ENCODE assay signal across 8 cellular contexts in the genomic region with DNA sequence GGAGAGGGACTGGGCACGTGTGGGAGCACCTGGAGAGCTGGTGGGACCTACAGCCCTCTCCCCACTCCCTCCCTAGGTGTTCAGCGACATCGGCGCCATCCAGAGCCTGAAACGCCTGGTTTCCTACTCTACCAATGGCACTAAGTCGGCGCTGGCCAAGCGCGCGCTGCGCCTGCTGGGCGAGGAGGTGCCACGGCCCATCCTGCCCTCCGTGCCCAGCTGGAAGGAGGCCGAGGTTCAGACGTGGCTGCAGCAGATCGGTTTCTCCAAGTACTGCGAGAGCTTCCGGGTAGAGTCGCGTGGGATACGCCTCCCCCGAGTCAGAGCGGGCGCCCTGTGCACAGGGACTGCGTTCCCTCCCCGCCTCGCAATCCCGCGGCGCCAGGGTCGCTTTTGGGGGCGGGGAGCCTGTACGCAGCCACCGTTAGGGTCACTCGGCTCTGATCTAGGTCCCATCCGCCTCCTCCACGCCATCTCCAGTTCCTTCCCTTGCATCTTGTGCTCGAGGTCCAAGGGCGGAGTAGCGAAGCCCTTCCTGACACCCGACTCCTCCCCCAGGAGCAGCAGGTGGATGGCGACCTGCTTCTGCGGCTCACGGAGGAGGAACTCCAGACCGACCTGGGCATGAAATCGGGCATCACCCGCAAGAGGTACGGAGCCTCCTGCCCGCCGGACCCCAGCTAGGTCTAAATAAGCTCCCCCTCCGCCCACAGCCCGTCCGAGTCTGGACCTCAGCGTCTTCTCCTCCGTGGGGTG. TPM values are rescaled to one million over a fixed set of nuclear protein-coding genes. Genes with fewer than 3 reads are reported as not detected.
DNase-seq lines count a peak whose midpoint lies in the region; ATAC-seq and TF ChIP-seq lines count a peak whose summit lies in the region.

No MANE protein-coding gene starts in this region.

- peak overlapping the region; percentile 58 for H3K27ac ChIP-seq in hepatocyte

- TF ChIP-seq CTCF in CD14-positive monocyte (IDR thresholded peaks at IDR 0.05) (no peak), hepatocyte (IDR thresholded peaks at IDR 0.05; ENCODE audit: poor library complexity) (no peak)

- peaks cover 37% of the 10 kb centered on the region for H3K4me1 Mint-ChIP-seq in CD14-positive monocyte

- no peaks in the 10 kb centered on the region for H3K36me3 ChIP-seq in hepatocyte (replicated peaks; ENCODE audit: insufficient read depth, low read depth)

- H3K4me1 ChIP-seq in hepatocyte (ENCODE audit: insufficient read depth) = peaks cover 9% of the 10 kb centered on the region

- peaks cover 19% of the 10 kb centered on the region for H3K27me3 ChIP-seq in hepatocyte

- H2AFZ ChIP-seq in hepatocyte = peak overlapping the region; percentile 83

- H3K9me3 Mint-ChIP-seq in CD14-positive monocyte = peaks cover 0 to 5% (median 0%) of the 10 kb centered on the region in 7 donors

- H3K36me3 Mint-ChIP-seq in CD14-positive monocyte = peaks cover 14 to 27% of the 10 kb centered on the region in 2 donors

- no peaks in the 10 kb centered on the region for H3K9me2 ChIP-seq in hepatocyte (replicated peaks; ENCODE audit: insufficient read depth)

- 25% methylated on average over 49 of the region's 56 CpGs for WGBS in hepatocyte (ENCODE audit: low lambda C conversion rate, missing lambda C conversion rate)

- H3K27me3 Mint-ChIP-seq in CD14-positive monocyte (ENCODE audit: low read depth in 3 of 3) = peaks cover 26 to 50% (median 35%) of the 10 kb centered on the region in 3 donors

- no peaks in the 10 kb centered on the region for H3K79me2 ChIP-seq in hepatocyte

- no peaks in the 10 kb centered on the region for H3K9me3 ChIP-seq in hepatocyte (ENCODE audit: low read depth)

- intact Hi-C loops in CD14-positive monocyte (cut with micrococcal nuclease) = no loop called here

- ATAC-seq in GM21576 (IDR thresholded peaks at IDR 0.05; ENCODE audit: unreplicated experiment) (peak; percentile 60), HG03565 (IDR thresholded peaks at IDR 0.05; ENCODE audit: unreplicated experiment) (no peak)

- H3K27ac Mint-ChIP-seq in CD14-positive monocyte = peak overlapping the region in 4 of 7 donors; percentile 30 to 70 (median 61)

- peak overlapping the region; percentile 11 for H3K4me3 ChIP-seq in hepatocyte

- H4K20me1 ChIP-seq in hepatocyte (ENCODE audit: insufficient read depth, poor library complexity, severe bottlenecking) = no peaks in the 10 kb centered on the region

- peak overlapping the region; percentile 82 for H3K4me2 ChIP-seq in hepatocyte

- H3K4me3 Mint-ChIP-seq in CD14-positive monocyte = peak overlapping the region; percentile 95

- no peak for DNase-seq in CD14-positive monocyte (ENCODE audit: low spot score)
- peak; percentile 85 for DNase-seq in NCI-H748 (lab: John Stamatoyannopoulos, UW; ENCODE audit: unreplicated experiment)
- DNase-seq in activated T-helper 1 cell treated with anti-CD3 and anti-CD28 coated beads, Interleukin-2, amount 50 U/mL, for 16 hours (ENCODE audit: low read depth in 1 of 2, low spot score in 1 of 2) = peak; percentile 25 to 44
- peak; percentile 72 for DNase-seq in hepatocyte (ENCODE audit: low spot score)
- DNase-seq in stimulated activated CD4-positive, alpha-beta T cell treated with anti-CD3 and anti-CD28 coated beads, Interleukin-12 subunit alpha, Interleukin-12 subunit beta, amount 100 ng/mL, for 24 hours (ENCODE audit: low read depth in 2 of 2) = peak; percentile 44 to 51
- DNase-seq in DMS 273 (lab: John Stamatoyannopoulos, UW; ENCODE audit: unreplicated experiment) = no peak

RNA-seq across cellular contexts. Expression of a gene that starts 13.0 kb away (rescaled TPM):
- polyA plus RNA-seq in CD14-positive monocyte = under 1 TPM; 0.78 to 0.90 TPM
- 12.8 and 19.5 TPM in 2 replicates for total RNA-seq in hepatocyte
- polyA plus RNA-seq in hepatocyte = 11.0 and 14.5 TPM in 2 replicates

RNA-seq across cellular contexts. Expression of a gene that starts 14.4 kb away (rescaled TPM):
- polyA plus RNA-seq in CD14-positive monocyte (not detected), hepatocyte (613 and 763 TPM in 2 replicates)
- total RNA-seq in hepatocyte = 1,128 and 1,263 TPM in 2 replicates

RNA-seq across cellular contexts. Expression of a gene that starts 19.5 kb away (rescaled TPM):
- polyA plus RNA-seq in CD14-positive monocyte (not detected), hepatocyte (not detected in 2 replicates)
- not detected in 2 replicates for total RNA-seq in hepatocyte

RNA-seq across cellular contexts. Expression of a gene that starts 21.6 kb away (rescaled TPM):
- polyA plus RNA-seq in CD14-positive monocyte (1 to 10 TPM; 1.5 to 1.7 TPM), hepatocyte (34.8 and 43.1 TPM in 2 replicates)
- 41.9 and 54.5 TPM in 2 replicates for total RNA-seq in hepatocyte

RNA-seq across cellular contexts. Expression of a gene that starts 27.1 kb away (rescaled TPM):
- polyA plus RNA-seq in CD14-positive monocyte (10 to 100 TPM; 72.4 to 76.9 TPM), hepatocyte (118 and 122 TPM in 2 replicates)
- total RNA-seq in hepatocyte = 81.6 and 82.9 TPM in 2 replicates

Comparison
In these comparisons a context has a peak if more than half of its experiments do, and no peak if none do; other contexts are left out.
1. DNase-seq: peak in NCI-H748 (single experiment), activated T-helper 1 cell treated with anti-CD3 and anti-CD28 coated beads, Interleukin-2, amount 50 U/mL, for 16 hours (2 of 2), hepatocyte (single experiment) and stimulated activated CD4-positive, alpha-beta T cell treated with anti-CD3 and anti-CD28 coated beads, Interleukin-12 subunit alpha, Interleukin-12 subunit beta, amount 100 ng/mL, for 24 hours (2 of 2); none in CD14-positive monocyte (single experiment) and DMS 273 (single experiment).
2. RNA of a gene that starts 14.4 kb away (polyA plus RNA-seq): 613 to 763 TPM in hepatocyte; not detected in CD14-positive monocyte; every median in the first group is over 100 times any median in the second.